8 cellular contexts compared by ENCODE assay signal in genomic region chr18:79507546-79508480, GRCh38.
A peak's percentile ranks its signal among the peaks of the same experiment; 100 is the strongest.
DNase-seq lines count a peak whose midpoint lies in the region; ATAC-seq and TF ChIP-seq lines count a peak whose summit lies in the region.

No MANE protein-coding gene starts in this region.

- peaks cover 16 to 27% (median 19%) of the 10 kb centered on the region in 3 donors for H3K27me3 Mint-ChIP-seq in CD14-positive monocyte (ENCODE audit: low read depth in 3 of 3)
- no peaks in the 10 kb centered on the region for H3K27me3 Mint-ChIP-seq in stimulated activated naive CD8-positive, alpha-beta T cell treated with anti-CD3 and anti-CD28 coated beads, Interleukin-15, amount 100 ng/mL, for 72 hours

- H3K27ac ChIP-seq in HUES64 (ENCODE audit: low read depth, low read length) (no peak overlapping the region), cingulate gyrus (ENCODE audit: low read depth, low read length) (peak overlapping the region; percentile 84)

- peak overlapping the region in 3 of 7 donors; percentile 58 to 62 (median 60) for H3K27ac Mint-ChIP-seq in CD14-positive monocyte
- peak overlapping the region; percentile 94 to 96 for H3K27ac Mint-ChIP-seq in stimulated activated naive CD8-positive, alpha-beta T cell treated with anti-CD3 and anti-CD28 coated beads, Interleukin-15, amount 100 ng/mL, for 72 hours

- H3K9ac ChIP-seq in HUES64 (ENCODE audit: low read depth, low read length): 0 out of 2 replicates have a peak overlapping the region, but pooled peaks have one; percentile 1

- peaks cover 3% of the 10 kb centered on the region; the same call in 1 of the 2 replicates for H3K4me1 ChIP-seq in HUES64 (ENCODE audit: insufficient read depth, low read length)

- H3K36me3 Mint-ChIP-seq in CD14-positive monocyte: peaks cover 17 to 21% of the 10 kb centered on the region in 2 donors

- peak; percentile 49 for ATAC-seq in stimulated activated naive CD8-positive, alpha-beta T cell treated with anti-CD3 and anti-CD28 coated beads, Interleukin-15, amount 100 ng/mL, for 72 hours
- ATAC-seq in HG03439 (IDR thresholded peaks at IDR 0.05; ENCODE audit: unreplicated experiment) (no peak), HG03457 (IDR thresholded peaks at IDR 0.05; ENCODE audit: unreplicated experiment) (no peak)

- intact Hi-C loops in CD14-positive monocyte (cut with micrococcal nuclease): no loop called here

- peaks cover 13% of the 10 kb centered on the region for H3K27me3 ChIP-seq in HUES64 (ENCODE audit: insufficient read depth, low read length)

- H3K4me3 Mint-ChIP-seq in CD14-positive monocyte: peak overlapping the region; percentile 80 to 92
- H3K4me3 Mint-ChIP-seq in stimulated activated naive CD8-positive, alpha-beta T cell treated with anti-CD3 and anti-CD28 coated beads, Interleukin-15, amount 100 ng/mL, for 72 hours: peak overlapping the region; percentile 75 to 77

- H3K9me3 Mint-ChIP-seq in CD14-positive monocyte: peaks cover 0 to 5% (median 3%) of the 10 kb centered on the region in 7 donors
- no peaks in the 10 kb centered on the region for H3K9me3 Mint-ChIP-seq in stimulated activated naive CD8-positive, alpha-beta T cell treated with anti-CD3 and anti-CD28 coated beads, Interleukin-15, amount 100 ng/mL, for 72 hours

- DNase-seq in CD14-positive monocyte (ENCODE audit: low spot score) (peak; percentile 44), left kidney (ENCODE audit: low read depth, low spot score) (peak; percentile 81), DMS153 treated with DMSO at 0.1 percent for 48 hours (lab: John Stamatoyannopoulos, UW; ENCODE audit: unreplicated experiment) (no peak)
- DNase-seq in stimulated activated naive CD8-positive, alpha-beta T cell treated with anti-CD3 and anti-CD28 coated beads, Interleukin-15, amount 100 ng/mL, for 72 hours: peak in 1 of 2 donors; percentile 32

- TF ChIP-seq CTCF in CD14-positive monocyte (IDR thresholded peaks at IDR 0.05): no peak

- H3K9me3 ChIP-seq in HUES64 (ENCODE audit: insufficient read depth, low read depth, low read length): no peaks in the 10 kb centered on the region

- H3K36me3 ChIP-seq in HUES64 (ENCODE audit: insufficient read depth, low read length): no peaks in the 10 kb centered on the region

- peak overlapping the region; percentile 19; the same call in 1 of the 2 replicates for H3K4me3 ChIP-seq in HUES64 (ENCODE audit: low read length)

- whole genome bisulfite sequencing in HUES64: 67% methylated on average over 46 of the region's 46 CpGs

- H3K4me1 Mint-ChIP-seq in CD14-positive monocyte: peaks cover 48% of the 10 kb centered on the region
- H3K4me1 Mint-ChIP-seq in stimulated activated naive CD8-positive, alpha-beta T cell treated with anti-CD3 and anti-CD28 coated beads, Interleukin-15, amount 100 ng/mL, for 72 hours: peaks cover 75% of the 10 kb centered on the region
